Comparison of ENCODE assay signal across 1 cellular context in genomic region chr7:55903985-55904759, GRCh38.
TF ChIP-seq lines count a peak whose summit lies in the region.

No MANE protein-coding gene starts in this region.

TF ChIP-seq in HepG2, 621 proteins besides CTCF, POLR2A, EP300 and RAD21:
- no peak for TF ChIP-seq SIX4 (CRISPR knock-in tag; IDR thresholded peaks at IDR 0.05)
- no peak for TF ChIP-seq ELF4 (CRISPR knock-in tag; IDR thresholded peaks at IDR 0.05; ENCODE audit: borderline replicate concordance)
- TF ChIP-seq NRL (CRISPR knock-in tag; IDR thresholded peaks at IDR 0.05; ENCODE audit: borderline replicate concordance): no peak
- TF ChIP-seq ZNF326 (CRISPR knock-in tag; IDR thresholded peaks at IDR 0.05; ENCODE audit: borderline replicate concordance): no peak
- TF ChIP-seq, protein P1, sequence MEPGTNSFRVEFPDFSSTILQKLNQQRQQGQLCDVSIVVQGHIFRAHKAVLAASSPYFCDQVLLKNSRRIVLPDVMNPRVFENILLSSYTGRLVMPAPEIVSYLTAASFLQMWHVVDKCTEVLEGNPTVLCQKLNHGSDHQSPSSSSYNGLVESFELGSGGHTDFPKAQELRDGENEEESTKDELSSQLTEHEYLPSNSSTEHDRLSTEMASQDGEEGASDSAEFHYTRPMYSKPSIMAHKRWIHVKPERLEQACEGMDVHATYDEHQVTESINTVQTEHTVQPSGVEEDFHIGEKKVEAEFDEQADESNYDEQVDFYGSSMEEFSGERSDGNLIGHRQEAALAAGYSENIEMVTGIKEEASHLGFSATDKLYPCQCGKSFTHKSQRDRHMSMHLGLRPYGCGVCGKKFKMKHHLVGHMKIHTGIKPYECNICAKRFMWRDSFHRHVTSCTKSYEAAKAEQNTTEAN (CRISPR knock-in tag; conservative IDR thresholded peaks at IDR 0.05): no peak
- TF ChIP-seq, protein P2, sequence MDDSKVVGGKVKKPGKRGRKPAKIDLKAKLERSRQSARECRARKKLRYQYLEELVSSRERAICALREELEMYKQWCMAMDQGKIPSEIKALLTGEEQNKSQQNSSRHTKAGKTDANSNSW (CRISPR knock-in tag; IDR thresholded peaks at IDR 0.05; ENCODE audit: borderline replicate concordance): no peak
- no peak for TF ChIP-seq ZNF558 (CRISPR knock-in tag; IDR thresholded peaks at IDR 0.05; ENCODE audit: borderline replicate concordance)
- no peak for TF ChIP-seq RNF2 (conservative IDR thresholded peaks at IDR 0.05; ENCODE audit: low read depth)
- no peak for TF ChIP-seq SP4 (CRISPR knock-in tag; IDR thresholded peaks at IDR 0.05)
- no peak for TF ChIP-seq SALL1 (CRISPR knock-in tag; IDR thresholded peaks at IDR 0.05)
- TF ChIP-seq ZNF644 (CRISPR knock-in tag; IDR thresholded peaks at IDR 0.05; ENCODE audit: low read depth): no peak
